Comparison of ENCODE assay signal across 9 cellular contexts in the genomic region with DNA sequence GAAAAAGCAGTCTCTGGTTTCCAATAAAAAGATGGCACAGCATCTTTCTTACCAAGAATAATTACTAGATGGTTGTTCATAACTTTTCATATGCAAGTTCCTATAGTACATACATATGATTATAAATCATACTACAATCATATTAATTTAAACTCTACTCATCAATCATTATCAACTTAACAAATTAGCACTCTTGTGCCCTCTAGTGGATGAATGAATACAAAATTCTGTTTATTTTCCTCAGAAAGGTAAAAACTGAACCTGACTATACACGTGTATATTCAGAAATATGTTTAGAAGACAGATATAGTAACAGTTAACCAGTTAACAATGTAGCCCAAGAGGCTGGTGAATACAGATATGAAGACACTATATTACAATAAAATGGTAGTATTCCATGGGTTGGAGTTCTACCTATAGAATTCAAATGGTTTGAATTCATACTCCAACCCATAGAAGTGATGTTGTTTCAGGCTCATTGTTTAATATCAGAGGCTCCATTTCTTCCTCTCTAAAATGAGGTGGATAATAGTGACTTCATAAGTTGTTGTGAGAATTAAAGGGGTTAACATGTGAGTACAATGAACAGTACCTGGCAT.
DNase-seq lines count a peak whose midpoint lies in the region; ATAC-seq and TF ChIP-seq lines count a peak whose summit lies in the region.
"Had no signal": no experiment of that assay in that cellular context is flagged by ENCODE, and none has a peak within 500 bp of the region (broad histone marks: within the 10 kb centered on the region; RNA-seq: fewer than 3 reads in every experiment).

No MANE protein-coding gene starts in this region.

- H3K27me3 ChIP-seq in heart left ventricle (no peaks in the 10 kb centered on the region), Peyer's patch (no peaks in the 10 kb centered on the region), uterus (no peaks in the 10 kb centered on the region)
- H3K27me3 ChIP-seq: SJSA1 had no signal

- 4 to 13% (median 5%) methylated on average over 1 of the region's 1 CpG for WGBS in heart left ventricle, 4 donors

- no peaks in the 10 kb centered on the region for H3K4me1 ChIP-seq in heart left ventricle
- H3K4me1 ChIP-seq in Peyer's patch, result no peaks in the 10 kb centered on the region
- no peaks in the 10 kb centered on the region for H3K4me1 ChIP-seq in uterus
- H3K4me1 ChIP-seq: SJSA1 had no signal

- DNase-seq in heart left ventricle, result no peak
- DNase-seq in Right ventricle myocardium superior, result no peak
- DNase-seq in Peyer's patch, result no peak
- peak; percentile 61 for DNase-seq in fibroblast of the aortic adventitia (ENCODE audit: low read depth)
- DNase-seq in uterus, result no peak
- DNase-seq in cerebellum (ENCODE audit: low spot score), result no peak
- DNase-seq in cerebellar nuclear complex (lab: John Stamatoyannopoulos, UW), result no peak

- TF ChIP-seq CTCF in heart left ventricle (IDR thresholded peaks at IDR 0.05) (peak; percentile 37 to 80 (median 60)), Peyer's patch (IDR thresholded peaks at IDR 0.05) (peak in 4 of 6 experiments; percentile 25 to 48 (median 36)), fibroblast of the aortic adventitia (IDR thresholded peaks at IDR 0.05; ENCODE audit: insufficient read depth, low read length) (peak; percentile 45), uterus (IDR thresholded peaks at IDR 0.05) (peak; percentile 22 to 43 (median 28))

- H3K9me3 ChIP-seq in heart left ventricle, result no peaks in the 10 kb centered on the region
- H3K9me3 ChIP-seq in Peyer's patch, result no peaks in the 10 kb centered on the region
- H3K9me3 ChIP-seq in uterus, result no peaks in the 10 kb centered on the region
- H3K9me3 ChIP-seq: SJSA1 had no signal

- no peak for TF ChIP-seq POLR2A in heart left ventricle (IDR thresholded peaks at IDR 0.05)
- TF ChIP-seq POLR2A in Peyer's patch (IDR thresholded peaks at IDR 0.05), result no peak
- no peak for TF ChIP-seq POLR2A in uterus (IDR thresholded peaks at IDR 0.05)

- H3K27ac ChIP-seq in heart left ventricle (no peak overlapping the region), Peyer's patch (no peak overlapping the region), uterus (no peak overlapping the region)
- H3K27ac ChIP-seq: SJSA1 had no signal

- H3K4me3 ChIP-seq in heart left ventricle, result no peak overlapping the region
- no peak overlapping the region for H3K4me3 ChIP-seq in Peyer's patch
- H3K4me3 ChIP-seq in fibroblast of the aortic adventitia (ENCODE audit: low read depth, low read length), result no peak overlapping the region
- no peak overlapping the region for H3K4me3 ChIP-seq in uterus
- H3K4me3 ChIP-seq: SJSA1 had no signal

- ATAC-seq in heart left ventricle (no peak), Right ventricle myocardium superior (ENCODE audit: poor library complexity) (no peak), GM21825 (IDR thresholded peaks at IDR 0.05; ENCODE audit: unreplicated experiment) (no peak)

- intact Hi-C loops in heart left ventricle (cut with DNase I), result loop anchor here in 9 of 10 donors (1.0 to 10.0 kb wide), 4 partner anchors 142 to 174 kb away; no protein-coding TSS in a partner anchor
- intact Hi-C loops in Right ventricle myocardium superior (cut with DNase I), result loop anchor here (5.0 kb wide), 1 partner anchor 142 kb away; no protein-coding TSS in a partner anchor
- intact Hi-C loops in uterus (cut with DNase I; ENCODE audit: low total_unique reads), result no loop called here

- H3K36me3 ChIP-seq in heart left ventricle, result no peaks in the 10 kb centered on the region
- H3K36me3 ChIP-seq in Peyer's patch, result no peaks in the 10 kb centered on the region
- H3K36me3 ChIP-seq in uterus, result no peaks in the 10 kb centered on the region
- H3K36me3 ChIP-seq: SJSA1 had no signal
